Comparison of ENCODE assay signal across 21 cellular contexts in the genomic region with DNA sequence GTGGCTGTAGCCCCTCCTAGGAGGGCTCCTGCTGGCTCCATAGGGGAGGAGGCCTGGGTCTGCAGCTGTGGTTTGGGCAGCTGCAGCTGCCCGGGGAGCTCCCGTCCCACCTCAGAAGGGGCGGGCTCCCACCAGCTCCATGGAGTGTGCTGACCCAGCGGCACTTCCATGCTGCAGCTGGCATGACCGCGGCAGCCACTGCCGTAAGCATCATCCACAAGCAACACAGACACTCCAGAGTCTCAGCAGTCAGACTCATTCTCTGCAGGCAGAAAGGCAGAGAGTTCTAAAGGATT.
"Had no signal": no experiment of that assay in that cellular context is flagged by ENCODE, and none has a peak within 500 bp of the region (broad histone marks: within the 10 kb centered on the region; RNA-seq: fewer than 3 reads in every experiment).

No MANE protein-coding gene starts in this region.

- H3K27me3 Mint-ChIP-seq: activated B cell treated with CpG ODN at 0.5 μM for 24 hours; activated CD4-positive, alpha-beta memory T cell treated with anti-CD3 and anti-CD28 coated beads for 36 hours; dendritic cell treated with granulocyte-macrophage colony-stimulating factor and Interleukin-4, amounts not matched to agents 40 ng/mL and 50 ng/mL, for 4 days; natural killer cell treated with Interleukin-12 subunit alpha and Interleukin-12 subunit beta and Interleukin-15 and Interleukin-18, amount 100 ng/mL, for 72 hours; stimulated activated memory B cell treated with anti-CD40 and anti-IgM and Interleukin-4, amounts not matched to agents 10 μg/mL and 1 μg/mL and 100 μg/mL, for 72 hours had no signal

- H3K27me3 ChIP-seq: adrenal gland, spleen, upper lobe of left lung had no signal

- H3K4me1 ChIP-seq: adrenal gland, spleen, upper lobe of left lung had no signal

- H3K27ac ChIP-seq: adrenal gland, spleen, thoracic aorta, upper lobe of left lung had no signal

- ATAC-seq: activated naive CD4-positive, alpha-beta T cell treated with anti-CD3 and anti-CD28 coated beads, Interleukin-2, amount 50 U/mL, for 72 hours; stimulated activated memory B cell treated with anti-CD40 and anti-IgM and Interleukin-4, amounts not matched to agents 10 μg/mL and 1 μg/mL and 100 μg/mL, for 72 hours had no signal

- H3K9me3 Mint-ChIP-seq: activated B cell treated with CpG ODN at 0.5 μM for 24 hours; activated CD4-positive, alpha-beta memory T cell treated with anti-CD3 and anti-CD28 coated beads for 36 hours; activated T-helper 1 cell treated with anti-CD3 and anti-CD28 coated beads, Interleukin-12 subunit alpha, Interleukin-12 subunit beta, Interleukin-2, Interleukin-4 antibody, amounts not matched to agents 30 ng/mL and 10 ng/mL and 1 ng/mL, durations not matched to agents 14 hours and 24 hours and 36 hours; dendritic cell treated with granulocyte-macrophage colony-stimulating factor and Interleukin-4, amounts not matched to agents 40 ng/mL and 50 ng/mL, for 4 days; stimulated activated memory B cell treated with anti-CD40 and anti-IgM and Interleukin-4, amounts not matched to agents 10 μg/mL and 1 μg/mL and 100 μg/mL, for 72 hours; T-helper 2 cell treated with Interferon-gamma antibody and Interleukin-4, amounts not matched to agents 5 μg/mL and 100 μg/mL, for 36 hours had no signal

- DNase-seq: activated B cell treated with CpG ODN at 0.5 μM for 24 hours; activated CD4-positive, alpha-beta memory T cell treated with anti-CD3 and anti-CD28 coated beads for 36 hours; activated CD4-positive, alpha-beta T cell treated with anti-CD3 and anti-CD28 coated beads for 4 hours; activated gamma-delta T cell treated with Interleukin-2 at 50 U/mL for 16 hours; activated T-cell treated with anti-CD3 and anti-CD28 coated beads for 4 hours; adrenal gland; effector memory CD4-positive, alpha-beta T cell; occipital lobe; retina; spleen; stimulated activated CD4-positive, alpha-beta T cell treated with anti-CD3 and anti-CD28 coated beads, Interleukin-4, amount 100 ng/mL, for 4 hours had no signal

- H3K4me3 Mint-ChIP-seq: activated B cell treated with CpG ODN at 0.5 μM for 24 hours; activated CD4-positive, alpha-beta memory T cell treated with anti-CD3 and anti-CD28 coated beads for 36 hours; activated T-helper 1 cell treated with anti-CD3 and anti-CD28 coated beads, Interleukin-12 subunit alpha, Interleukin-12 subunit beta, Interleukin-2, Interleukin-4 antibody, amounts not matched to agents 30 ng/mL and 10 ng/mL and 1 ng/mL, durations not matched to agents 14 hours and 24 hours and 36 hours; dendritic cell treated with granulocyte-macrophage colony-stimulating factor and Interleukin-4, amounts not matched to agents 40 ng/mL and 50 ng/mL, for 4 days; mesothelial cell of epicardium; natural killer cell treated with Interleukin-12 subunit alpha and Interleukin-12 subunit beta and Interleukin-15 and Interleukin-18, amount 100 ng/mL, for 72 hours; stimulated activated memory B cell treated with anti-CD40 and anti-IgM and Interleukin-4, amounts not matched to agents 10 μg/mL and 1 μg/mL and 100 μg/mL, for 72 hours; T-helper 2 cell treated with Interferon-gamma antibody and Interleukin-4, amounts not matched to agents 5 μg/mL and 100 μg/mL, for 36 hours had no signal

- H3K4me1 Mint-ChIP-seq: activated B cell treated with CpG ODN at 0.5 μM for 24 hours; stimulated activated memory B cell treated with anti-CD40 and anti-IgM and Interleukin-4, amounts not matched to agents 10 μg/mL and 1 μg/mL and 100 μg/mL, for 72 hours had no signal

- H3K4me3 ChIP-seq: adrenal gland, lung, spleen, thoracic aorta, upper lobe of left lung had no signal

- H3K9me3 ChIP-seq: adrenal gland, spleen, thoracic aorta, upper lobe of left lung had no signal

- H3K36me3 ChIP-seq: adrenal gland, spleen, thoracic aorta, upper lobe of left lung had no signal

- H3K36me3 Mint-ChIP-seq: activated CD4-positive, alpha-beta memory T cell treated with anti-CD3 and anti-CD28 coated beads for 36 hours; activated naive CD4-positive, alpha-beta T cell treated with anti-CD3 and anti-CD28 coated beads, Interleukin-2, amount 50 U/mL, for 72 hours; mesothelial cell of epicardium; natural killer cell treated with Interleukin-12 subunit alpha and Interleukin-12 subunit beta and Interleukin-15 and Interleukin-18, amount 100 ng/mL, for 72 hours; stimulated activated memory B cell treated with anti-CD40 and anti-IgM and Interleukin-4, amounts not matched to agents 10 μg/mL and 1 μg/mL and 100 μg/mL, for 72 hours had no signal

- H3K27ac Mint-ChIP-seq: activated B cell treated with CpG ODN at 0.5 μM for 24 hours; activated CD4-positive, alpha-beta memory T cell treated with anti-CD3 and anti-CD28 coated beads for 36 hours; activated naive CD4-positive, alpha-beta T cell treated with anti-CD3 and anti-CD28 coated beads, Interleukin-2, amount 50 U/mL, for 72 hours; activated T-helper 1 cell treated with anti-CD3 and anti-CD28 coated beads, Interleukin-12 subunit alpha, Interleukin-12 subunit beta, Interleukin-2, Interleukin-4 antibody, amounts not matched to agents 30 ng/mL and 10 ng/mL and 1 ng/mL, durations not matched to agents 14 hours and 24 hours and 36 hours; dendritic cell treated with granulocyte-macrophage colony-stimulating factor and Interleukin-4, amounts not matched to agents 40 ng/mL and 50 ng/mL, for 4 days; mesothelial cell of epicardium; natural killer cell treated with Interleukin-12 subunit alpha and Interleukin-12 subunit beta and Interleukin-15 and Interleukin-18, amount 100 ng/mL, for 72 hours; stimulated activated memory B cell treated with anti-CD40 and anti-IgM and Interleukin-4, amounts not matched to agents 10 μg/mL and 1 μg/mL and 100 μg/mL, for 72 hours; T-helper 2 cell treated with Interferon-gamma antibody and Interleukin-4, amounts not matched to agents 5 μg/mL and 100 μg/mL, for 36 hours had no signal
